In the genomic region with DNA sequence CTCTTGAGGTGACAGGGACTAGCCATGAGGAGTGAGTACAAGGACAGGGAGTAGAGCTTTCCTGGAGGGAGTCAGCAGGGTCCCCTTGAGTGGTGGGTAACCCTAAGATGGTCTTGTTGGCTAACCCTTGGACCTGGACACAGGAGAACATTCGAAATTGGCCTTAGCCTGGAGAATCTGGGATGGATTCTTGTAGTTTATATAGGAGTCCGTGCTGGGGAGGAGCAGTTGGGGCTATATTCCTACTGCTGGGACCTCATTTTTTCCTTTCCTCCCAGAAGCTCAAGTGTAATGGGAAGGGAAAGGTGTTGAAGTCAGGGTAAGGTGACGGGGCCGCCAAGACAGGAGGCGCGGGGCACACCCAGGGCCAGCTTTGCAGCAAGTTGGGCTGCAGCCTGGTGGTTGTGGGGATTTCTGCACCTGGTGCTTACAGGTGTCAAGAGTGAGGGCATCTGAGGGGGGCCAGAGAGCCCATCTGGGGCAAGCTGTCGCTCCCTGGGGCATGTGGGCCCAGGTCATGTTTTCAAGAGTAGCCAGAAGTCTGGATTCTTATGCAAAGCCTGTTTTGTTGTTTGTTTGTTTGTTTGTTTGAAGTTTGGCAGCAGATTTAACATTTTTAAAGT, we compare ENCODE assay signal across 17 cellular contexts. TPM values are rescaled to one million over a fixed set of nuclear protein-coding genes. Genes with fewer than 3 reads are reported as not detected.
DNase-seq lines count a peak whose midpoint lies in the region; ATAC-seq, FAIRE-seq and TF ChIP-seq lines count a peak whose summit lies in the region.
"Had no signal": no experiment of that assay in that cellular context is flagged by ENCODE, and none has a peak within 500 bp of the region (broad histone marks: within the 10 kb centered on the region; RNA-seq: fewer than 3 reads in every experiment).

No MANE protein-coding gene starts in this region.

- peak overlapping the region; percentile 46 for H3K4me2 ChIP-seq in Karpas-422 (ENCODE audit: low read depth, low read length, poor library complexity, severe bottlenecking)
- no peak overlapping the region for H3K4me2 ChIP-seq in smooth muscle cell

- DNase-seq in GM12864 (ENCODE audit: low read depth) = no peak
- DNase-seq in Karpas-422 = peak; percentile 67
- DNase-seq in activated B cell treated with CpG ODN at 0.5 μM for 24 hours = no peak
- peak in 1 of 10 donors; percentile 33 for DNase-seq in naive thymus-derived CD8-positive, alpha-beta T cell
- DNase-seq in GM12891 (ENCODE audit: insufficient read length, low spot score) = no peak
- DNase-seq in smooth muscle cell (lab: John Stamatoyannopoulos, UW; ENCODE audit: unreplicated experiment) = no peak
- DNase-seq: NCI-H1694 treated with DMSO at 0.1 percent for 48 hours; NCI-H510A; small intestine; stimulated activated CD4-positive, alpha-beta T cell treated with anti-CD3 and anti-CD28 coated beads, Interleukin-4, amount 100 ng/mL, for 4 hours; stimulated activated CD8-positive, alpha-beta memory T cell treated with anti-CD3 and anti-CD28 coated beads, Interleukin-4, amount 100 ng/mL, for 48 hours had no signal

- no peaks in the 10 kb centered on the region for H3K9me3 Mint-ChIP-seq in activated B cell treated with CpG ODN at 0.5 μM for 24 hours
- H3K9me3 Mint-ChIP-seq in naive thymus-derived CD8-positive, alpha-beta T cell = peaks cover 0 to under 1% (median 0%) of the 10 kb centered on the region in 9 donors
- H3K9me3 Mint-ChIP-seq: activated naive CD4-positive, alpha-beta T cell treated with anti-CD3 and anti-CD28 coated beads, Interleukin-2, amount 50 U/mL, for 24 hours; dendritic cell treated with granulocyte-macrophage colony-stimulating factor and Interleukin-4, amounts not matched to agents 40 ng/mL and 50 ng/mL, for 4 days had no signal

- H3K4me3 ChIP-seq in GM12864 (ENCODE audit: low read depth, low read length) (no peak overlapping the region), Karpas-422 (ENCODE audit: low read length) (peak overlapping the region; percentile 28; the same call in 1 of the 2 replicates), smooth muscle cell (no peak overlapping the region)
- H3K4me3 ChIP-seq: SK-N-MC, suprapubic skin had no signal

- no peak for FAIRE-seq in GM12891 (lab: Jason Lieb, UNC)
- FAIRE-seq: small intestine had no signal

- POLR2A ChIA-PET in activated B cell treated with CpG ODN at 0.5 μM for 24 hours (lab: Charles Lee) = interaction anchor here (0.6 to 11.7 kb wide), 7 partner anchors 20 to 626 kb away, joined by 3 to 216 read pairs (median 5); a partner anchor contains a TSS
- POLR2A ChIA-PET in naive thymus-derived CD8-positive, alpha-beta T cell (lab: Charles Lee) = interaction anchor here (0.6 to 1.8 kb wide), 5 partner anchors 20 to 1580 kb away, joined by 3 to 4 read pairs (median 3); no protein-coding TSS in a partner anchor

- H4K20me1 ChIP-seq in Karpas-422 (ENCODE audit: insufficient read depth, low read depth, low read length) (peaks cover 10% of the 10 kb centered on the region; the same call in 1 of the 2 replicates), smooth muscle cell (ENCODE audit: low read depth) (peaks cover 7% of the 10 kb centered on the region)

- peaks cover 79% of the 10 kb centered on the region for H3K4me1 ChIP-seq in Karpas-422 (ENCODE audit: low read length)
- H3K4me1 ChIP-seq in smooth muscle cell (ENCODE audit: low read depth) = peaks cover 9% of the 10 kb centered on the region

- TF ChIP-seq POLR2A in GM12891 (IDR thresholded peaks at IDR 0.05; ENCODE audit: low read depth, low read length) = no peak

- peak overlapping the region; percentile 95 for H3K27ac ChIP-seq in Karpas-422 (ENCODE audit: low read length)
- H3K27ac ChIP-seq in smooth muscle cell (ENCODE audit: low read depth) = no peak overlapping the region
- H3K27ac ChIP-seq: brain microvascular endothelial cell, SK-N-MC, suprapubic skin had no signal

- peak; percentile 21 for TF ChIP-seq CTCF in GM12864 (IDR thresholded peaks at IDR 0.05; ENCODE audit: low read depth, low read length, missing control alignments)
- no peak for TF ChIP-seq CTCF in activated B cell treated with CpG ODN at 0.5 μM for 24 hours (IDR thresholded peaks at IDR 0.05)
- TF ChIP-seq CTCF in smooth muscle cell (IDR thresholded peaks at IDR 0.05; ENCODE audit: borderline replicate concordance, insufficient read depth, poor library complexity, severe bottlenecking) = no peak

- CTCF ChIA-PET in activated B cell treated with CpG ODN at 0.5 μM for 24 hours (lab: Charles Lee) = interaction anchor here (0.9 to 4.7 kb wide), 3 partner anchors 21 to 110 kb away, joined by 3 to 42 read pairs (median 4); a partner anchor contains a TSS

- H3K27ac Mint-ChIP-seq in activated B cell treated with CpG ODN at 0.5 μM for 24 hours = peak overlapping the region; percentile 68
- H3K27ac Mint-ChIP-seq in naive thymus-derived CD8-positive, alpha-beta T cell = peak overlapping the region in 7 of 10 donors; percentile 2 to 69 (median 52)
- H3K27ac Mint-ChIP-seq: activated naive CD4-positive, alpha-beta T cell treated with anti-CD3 and anti-CD28 coated beads, Interleukin-2, amount 50 U/mL, for 24 hours; dendritic cell treated with granulocyte-macrophage colony-stimulating factor and Interleukin-4, amounts not matched to agents 40 ng/mL and 50 ng/mL, for 4 days had no signal

- H3K27me3 Mint-ChIP-seq in activated B cell treated with CpG ODN at 0.5 μM for 24 hours = peaks cover under 1% of the 10 kb centered on the region
- H3K27me3 Mint-ChIP-seq in naive thymus-derived CD8-positive, alpha-beta T cell = peaks cover 0 to 6% (median 0%) of the 10 kb centered on the region in 5 donors

- no peaks in the 10 kb centered on the region for H3K27me3 ChIP-seq in Karpas-422 (ENCODE audit: low read length)
- no peaks in the 10 kb centered on the region for H3K27me3 ChIP-seq in smooth muscle cell (ENCODE audit: low read depth)
- H3K27me3 ChIP-seq: brain microvascular endothelial cell, suprapubic skin had no signal

- H3K9ac ChIP-seq in Karpas-422 (ENCODE audit: low read length) = peak overlapping the region; percentile 72
- H3K9ac ChIP-seq in smooth muscle cell (ENCODE audit: low read depth) = no peak overlapping the region

- H2AFZ ChIP-seq in Karpas-422 (ENCODE audit: low read length) (no peak overlapping the region), smooth muscle cell (ENCODE audit: low read depth) (no peak overlapping the region)

- H3K4me3 Mint-ChIP-seq in activated B cell treated with CpG ODN at 0.5 μM for 24 hours = peak overlapping the region; percentile 58
- peak overlapping the region in 3 of 10 donors; percentile 1 to 45 (median 10) for H3K4me3 Mint-ChIP-seq in naive thymus-derived CD8-positive, alpha-beta T cell
- H3K4me3 Mint-ChIP-seq: activated naive CD4-positive, alpha-beta T cell treated with anti-CD3 and anti-CD28 coated beads, Interleukin-2, amount 50 U/mL, for 24 hours; dendritic cell treated with granulocyte-macrophage colony-stimulating factor and Interleukin-4, amounts not matched to agents 40 ng/mL and 50 ng/mL, for 4 days had no signal

- peaks cover 11% of the 10 kb centered on the region for H3K36me3 Mint-ChIP-seq in activated B cell treated with CpG ODN at 0.5 μM for 24 hours (ENCODE audit: low read depth)
- no peaks in the 10 kb centered on the region for H3K36me3 Mint-ChIP-seq in naive thymus-derived CD8-positive, alpha-beta T cell
- H3K36me3 Mint-ChIP-seq: activated naive CD4-positive, alpha-beta T cell treated with anti-CD3 and anti-CD28 coated beads, Interleukin-2, amount 50 U/mL, for 24 hours had no signal

- peaks cover 70% of the 10 kb centered on the region for H3K79me2 ChIP-seq in Karpas-422 (ENCODE audit: low read length)
- H3K79me2 ChIP-seq in smooth muscle cell (ENCODE audit: low read depth) = no peaks in the 10 kb centered on the region

- no peak for ATAC-seq in activated B cell treated with CpG ODN at 0.5 μM for 24 hours (ENCODE audit: low read depth)
- peak in 1 of 2 donors; percentile 20 for ATAC-seq in naive thymus-derived CD8-positive, alpha-beta T cell
- ATAC-seq in GM19395 (IDR thresholded peaks at IDR 0.05; ENCODE audit: unreplicated experiment) = no peak

- intact Hi-C loops in activated B cell treated with CpG ODN at 0.5 μM for 24 hours (cut with micrococcal nuclease) = loop anchor here (5.0 kb wide), 2 partner anchors 35 to 235 kb away; a partner anchor contains a TSS

- peaks cover 11% of the 10 kb centered on the region; the same call in 1 of the 2 replicates for H3K36me3 ChIP-seq in Karpas-422 (ENCODE audit: insufficient read depth, low read length)
- H3K36me3 ChIP-seq in smooth muscle cell (ENCODE audit: low read depth) = no peaks in the 10 kb centered on the region
- H3K36me3 ChIP-seq: brain microvascular endothelial cell, suprapubic skin had no signal

- H3K9me2 ChIP-seq in Karpas-422 (replicated peaks; ENCODE audit: insufficient read depth, low read length) = no peaks in the 10 kb centered on the region

- H3K9me3 ChIP-seq in Karpas-422 (ENCODE audit: low read length) (no peaks in the 10 kb centered on the region), smooth muscle cell (replicated peaks; ENCODE audit: low read depth) (no peaks in the 10 kb centered on the region)
- H3K9me3 ChIP-seq: suprapubic skin had no signal

- peaks cover 8% of the 10 kb centered on the region for H3F3A ChIP-seq in smooth muscle cell (ENCODE audit: low read depth)

- H3K4me1 Mint-ChIP-seq in activated B cell treated with CpG ODN at 0.5 μM for 24 hours = peaks cover 79% of the 10 kb centered on the region
- H3K4me1 Mint-ChIP-seq in naive thymus-derived CD8-positive, alpha-beta T cell = peaks cover 6 to 53% (median 28%) of the 10 kb centered on the region in 4 donors

- WGBS in smooth muscle cell (ENCODE audit: low lambda C conversion rate) = 97% methylated on average over 7 of the region's 7 CpGs

TF ChIP-seq in GM12891, 5 proteins besides CTCF, POLR2A, EP300 and RAD21 (continues in another document):
- TF ChIP-seq SPI1 (IDR thresholded peaks at IDR 0.05; ENCODE audit: low read depth, low read length) (no peak), POLR2AphosphoS5 (IDR thresholded peaks at IDR 0.05; ENCODE audit: low read depth, low read length) (no peak), POU2F2 (IDR thresholded peaks at IDR 0.05; ENCODE audit: low read depth, low read length) (no peak), PAX5 (IDR thresholded peaks at IDR 0.05; ENCODE audit: insufficient read depth, low read length, severe bottlenecking) (no peak)

RNA-seq across cellular contexts. Expression of a gene that starts 5.1 kb away (rescaled TPM):
- 67.2 and 75.5 TPM in 2 replicates for total RNA-seq in Karpas-422 (2014; rRNA removed; shearing (Covaris generic); ENCODE audit: low replicate concordance)
- total RNA-seq in activated B cell treated with CpG ODN at 0.5 μM for 24 hours = 38.6 and 41.4 TPM in 2 replicates
- total RNA-seq in naive thymus-derived CD8-positive, alpha-beta T cell = 10 to 100 TPM; 10.5 to 12.0 TPM
- polyA plus RNA-seq in naive thymus-derived CD8-positive, alpha-beta T cell = 1 to 10 TPM; 3.0 to 7.3 (median 7.1) TPM
- 5.2 TPM for polyA plus RNA-seq in GM12891 (2012; ENCODE audit: low read depth, missing spikeins)
- 2.7 and 4.3 TPM in 2 replicates for total RNA-seq in smooth muscle cell
- 3.0 and 5.7 TPM in 2 replicates for polyA plus RNA-seq in smooth muscle cell

RNA-seq across cellular contexts. Expression of a gene that starts 51.7 kb away (rescaled TPM):
- total RNA-seq in Karpas-422 (2014; rRNA removed; shearing (Covaris generic); ENCODE audit: low replicate concordance) = 13.8 and 14.8 TPM in 2 replicates
- total RNA-seq in activated B cell treated with CpG ODN at 0.5 μM for 24 hours (26.7 and 33.7 TPM in 2 replicates), smooth muscle cell (7.6 and 11.8 TPM in 2 replicates)
- 100 to 1,000 TPM; 162 to 165 TPM for total RNA-seq in naive thymus-derived CD8-positive, alpha-beta T cell
- polyA plus RNA-seq in naive thymus-derived CD8-positive, alpha-beta T cell = 10 to 100 TPM; 17.3 to 43.3 (median 20.0) TPM
- 4.6 TPM for polyA plus RNA-seq in GM12891 (2012; ENCODE audit: low read depth, missing spikeins)
- polyA plus RNA-seq in smooth muscle cell = 15.3 and 24.7 TPM in 2 replicates
